Comparison of ENCODE assay signal across 8 cellular contexts in the genomic region with DNA sequence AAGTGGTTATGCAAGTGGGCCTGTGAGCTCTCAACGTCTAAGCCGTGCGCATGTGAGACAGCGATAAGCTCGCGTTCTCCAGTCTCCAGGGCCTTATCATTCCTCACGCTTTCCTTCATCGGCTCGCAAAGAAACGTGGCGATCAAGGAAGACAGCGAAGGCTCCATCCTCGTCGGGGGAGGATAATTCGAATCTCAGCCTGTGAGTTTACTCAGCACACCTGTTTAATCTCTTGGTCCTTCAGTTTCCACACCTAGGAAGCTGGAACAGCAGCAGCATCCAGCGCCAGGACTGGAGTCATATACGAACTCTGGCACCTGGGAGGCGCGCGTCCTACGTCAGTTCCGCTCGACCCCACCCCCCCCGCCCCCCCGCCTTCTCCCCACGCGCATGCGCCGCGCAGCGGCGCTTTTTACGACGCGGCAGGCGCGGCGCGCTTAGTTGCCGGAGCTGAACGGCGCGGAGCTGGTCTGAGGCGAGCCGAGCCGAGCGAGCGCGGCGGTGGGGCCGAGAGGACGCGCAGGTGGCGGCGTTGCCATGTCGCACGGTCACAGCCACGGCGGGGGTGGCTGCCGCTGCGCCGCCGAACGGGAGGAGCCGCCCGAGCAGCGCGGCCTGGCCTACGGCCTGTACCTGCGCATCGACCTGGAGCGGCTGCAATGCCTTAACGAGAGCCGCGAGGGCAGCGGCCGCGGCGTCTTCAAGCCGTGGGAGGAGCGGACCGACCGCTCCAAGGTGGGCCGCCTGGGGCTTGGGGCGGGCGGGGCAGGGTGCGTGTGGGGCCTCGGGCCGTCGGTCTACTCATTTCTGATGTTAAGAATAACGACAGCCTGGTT. TPM values are rescaled to one million over a fixed set of nuclear protein-coding genes. Genes with fewer than 3 reads are reported as not detected.
DNase-seq lines count a peak whose midpoint lies in the region; ATAC-seq lines count a peak whose summit lies in the region.

A gene with protein sequence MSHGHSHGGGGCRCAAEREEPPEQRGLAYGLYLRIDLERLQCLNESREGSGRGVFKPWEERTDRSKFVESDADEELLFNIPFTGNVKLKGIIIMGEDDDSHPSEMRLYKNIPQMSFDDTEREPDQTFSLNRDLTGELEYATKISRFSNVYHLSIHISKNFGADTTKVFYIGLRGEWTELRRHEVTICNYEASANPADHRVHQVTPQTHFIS (plus strand): TSS at position 440 of the 836 bp plus-strand sequence. CDS start 98 bp downstream, at position 538.

- peak within 1 kb of the TSS; percentile 100 for H3K4me3 ChIP-seq in Jurkat, Clone E6-1 (ENCODE audit: low read length)

- ATAC-seq in GM21423 (IDR thresholded peaks at IDR 0.05; ENCODE audit: unreplicated experiment), result peak; percentile 82

- H3K27ac ChIP-seq in epithelial cell of prostate, result peak within 1 kb of the TSS; percentile 73

- DNase-seq in COLO829 (ENCODE audit: low spot score), result peak; percentile 91
- peak; percentile 80 for DNase-seq in Jurkat, Clone E6-1 (ENCODE audit: low read depth, low spot score)
- DNase-seq in OCI-M2 (lab: John Stamatoyannopoulos, UW; ENCODE audit: unreplicated experiment), result peak; percentile 86
- DNase-seq in activated T-cell treated with anti-CD3 and anti-CD28 coated beads for 24 hours (ENCODE audit: low read depth), result peak; percentile 77
- peak; percentile 40 for DNase-seq in epithelial cell of prostate (ENCODE audit: low read depth, low spot score)
- DNase-seq in mucosa of gallbladder (ENCODE audit: low spot score), result peak; percentile 74
- DNase-seq in stimulated activated CD8-positive, alpha-beta memory T cell treated with anti-CD3 and anti-CD28 coated beads, Interleukin-4, amount 100 ng/mL, for 24 hours (ENCODE audit: low read depth), result peak; percentile 69

RNA-seq across cellular contexts. Expression of the gene that starts here (rescaled TPM):
- polyA plus RNA-seq in Jurkat, Clone E6-1 (2012; ENCODE audit: insufficient read depth, insufficient read length), result 66.9 TPM
- total RNA-seq in mucosa of gallbladder, result 49.0 TPM

Comparison
In these comparisons a context has a peak if more than half of its experiments do, and no peak if none do; other contexts are left out.
1. Peak in every context shown above with its lines: DNase-seq, ATAC-seq, H3K4me3 ChIP-seq and H3K27ac ChIP-seq.
2. DNase-seq: peak in every context shown above with its lines; median percentile 91 in COLO829; 86 in OCI-M2; 80 in Jurkat, Clone E6-1; 77 in activated T-cell treated with anti-CD3 and anti-CD28 coated beads for 24 hours; 74 in mucosa of gallbladder; 69 in stimulated activated CD8-positive, alpha-beta memory T cell treated with anti-CD3 and anti-CD28 coated beads, Interleukin-4, amount 100 ng/mL, for 24 hours; 40 in epithelial cell of prostate.